ENCODE assay signal across 15 cellular contexts in the genomic region with DNA sequence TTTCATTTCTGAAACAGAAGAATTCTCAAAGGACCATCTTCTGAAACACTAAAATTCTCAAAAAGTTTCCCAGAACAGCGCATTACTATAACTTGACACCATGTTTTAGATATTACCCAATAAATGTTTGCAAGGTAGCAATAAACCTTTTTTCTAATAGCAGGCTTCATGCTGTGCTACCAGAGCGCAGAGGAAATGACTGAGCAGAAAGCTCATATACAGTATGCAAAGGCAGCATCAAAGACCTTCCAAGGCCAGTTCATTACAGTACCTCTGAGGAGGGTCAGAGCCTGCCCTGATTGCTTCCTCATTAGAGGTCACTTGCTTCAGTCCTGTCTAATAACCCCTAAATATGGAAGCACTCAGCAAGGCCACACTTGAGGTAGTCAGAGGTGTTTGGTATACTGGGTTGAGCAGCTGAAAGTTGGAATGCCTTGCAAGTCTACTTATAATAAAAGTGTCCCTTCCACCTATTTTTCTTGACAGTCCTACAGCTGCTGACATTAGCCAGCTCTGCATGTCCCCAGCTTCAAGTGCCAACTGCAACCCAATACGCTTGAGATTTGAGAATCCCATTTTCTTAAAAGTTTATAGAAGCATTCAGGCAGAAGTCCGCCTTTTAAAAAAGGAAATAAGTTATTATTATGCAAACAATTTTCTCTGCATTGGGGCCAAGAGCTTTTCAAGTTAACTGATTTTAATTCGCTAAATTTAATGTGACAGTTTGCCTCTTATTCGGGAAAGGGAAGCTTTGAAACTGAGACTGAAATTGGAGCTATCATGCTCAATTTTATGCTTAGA.
"Had no signal": no experiment of that assay in that cellular context is flagged by ENCODE, and none has a peak within 500 bp of the region (broad histone marks: within the 10 kb centered on the region; RNA-seq: fewer than 3 reads in every experiment).

No MANE protein-coding gene starts in this region.

- ATAC-seq: activated CD8-positive, alpha-beta T cell treated with anti-CD3 and anti-CD28 coated beads for 36 hours; activated T-cell treated with anti-CD3 and anti-CD28 coated beads, Interleukin-2, amount 50 U/mL, for 4 hours; esophagus mucosa; left lobe of liver; naive thymus-derived CD8-positive, alpha-beta T cell; stimulated activated naive B cell treated with anti-CD40 and anti-IgM and Interleukin-4, amounts not matched to agents 10 μg/mL and 1 μg/mL and 100 μg/mL, for 72 hours had no signal

- H3K4me3 ChIP-seq: adrenal gland, coronary artery, thyroid gland had no signal

- H3K27me3 ChIP-seq: adrenal gland, thyroid gland had no signal

- H3K36me3 ChIP-seq: adrenal gland, thyroid gland had no signal

- H3K27ac ChIP-seq: adrenal gland, coronary artery, thyroid gland had no signal

- H3K4me1 ChIP-seq: adrenal gland, thyroid gland had no signal

- FAIRE-seq: islet of Langerhans, urothelium cell line had no signal

- DNase-seq: activated CD4-positive, alpha-beta T cell treated with anti-CD3 and anti-CD28 coated beads for 4 hours; activated CD8-positive, alpha-beta T cell treated with anti-CD3 and anti-CD28 coated beads for 36 hours; activated effector memory CD4-positive, alpha-beta T cell treated with anti-CD3 and anti-CD28 coated beads, Interleukin-2, amount 50 U/mL, for 16 hours; activated T-cell treated with anti-CD3 and anti-CD28 coated beads, Interleukin-2, amount 50 U/mL, for 4 hours; adrenal gland; central memory CD4-positive, alpha-beta T cell; naive thymus-derived CD8-positive, alpha-beta T cell; stimulated activated CD4-positive, alpha-beta T cell treated with anti-CD3 and anti-CD28 coated beads, Interleukin-2, amount 100 ng/mL, for 48 hours; stimulated activated naive B cell treated with anti-CD40 and anti-IgM and Interleukin-4, amounts not matched to agents 10 μg/mL and 1 μg/mL and 100 μg/mL, for 72 hours; thyroid gland had no signal

- H3K9me3 ChIP-seq: adrenal gland, thyroid gland had no signal
